ENCODE assay signal across 8 cellular contexts in genomic region chr14:70821916-70822705, GRCh38. TPM values are rescaled to one million over a fixed set of nuclear protein-coding genes. Genes with fewer than 3 reads are reported as not detected.
DNase-seq lines count a peak whose midpoint lies in the region; ATAC-seq, FAIRE-seq and TF ChIP-seq lines count a peak whose summit lies in the region.

No MANE protein-coding gene starts in this region.

- TF ChIP-seq POLR2A in HCT116 (IDR thresholded peaks at IDR 0.05; ENCODE audit: borderline replicate concordance, extremely low read depth, insufficient read depth, insufficient read length), result no peak
- TF ChIP-seq POLR2A in ovary (IDR thresholded peaks at IDR 0.05), result peak; percentile 32

- H3K9ac ChIP-seq in HCT116 (ENCODE audit: low read length), result peak overlapping the region; percentile 65

- no peaks in the 10 kb centered on the region for H3K79me2 ChIP-seq in HCT116 (ENCODE audit: insufficient read depth, low read length)

- H3K9me3 ChIP-seq in HCT116 (ENCODE audit: control insufficient read depth in 1 of 2, insufficient read depth in 1 of 2, low read depth in 1 of 2, low read length in 2 of 2), result no peaks in the 10 kb centered on the region
- no peaks in the 10 kb centered on the region for H3K9me3 ChIP-seq in ovary
- no peaks in the 10 kb centered on the region for H3K9me3 ChIP-seq in upper lobe of right lung

- BruUV-seq in HCT116 (replicated peaks; lab: Mats Ljungman, UMichigan), result no TSS peak

- no peak for TF ChIP-seq EP300 in ovary (IDR thresholded peaks at IDR 0.05)

- peak overlapping the region; percentile 8; the same call in 1 of the 2 replicates for H3K27ac ChIP-seq in HCT116 (ENCODE audit: low read depth, low read length)
- H3K27ac ChIP-seq in ovary, result peak overlapping the region in 1 of 2 donors; percentile 42
- H3K27ac ChIP-seq in upper lobe of right lung, result no peak overlapping the region

- RAD21 ChIA-PET in HCT116 (lab: Charles Lee; ENCODE audit: low non-redundant PET in 1 of 2, low total read pairs in 2 of 2, uncharacterized antibody in 2 of 2, unreplicated experiment in 2 of 2), result interaction anchor here in 1 of 2 experiments (1.0 kb wide), 1 partner anchor 13 kb away, joined by 3 read pairs; the partner anchor contains the start of gene MAP3K9

- H3K4me3 ChIP-seq in AG04449 (ENCODE audit: low read depth, low read length) (peak overlapping the region; percentile 70), HCT116 (replicated peaks in 1 of 2; ENCODE audit: low read depth in 1 of 2, low read length in 2 of 2) (peak overlapping the region; percentile 52 to 73), ovary (peak overlapping the region; percentile 43), upper lobe of right lung (peak overlapping the region; percentile 63)

- no peaks in the 10 kb centered on the region for H3K9me2 ChIP-seq in HCT116 (ENCODE audit: insufficient read depth)

- POLR2A ChIA-PET in AG04449 (lab: Yijun Ruan, JAX) (no interaction called here), HCT116 (lab: Charles Lee) (interaction anchor here (0.7 to 1.8 kb wide), 2 partner anchors 13 to 15 kb away, joined by 5 to 6 read pairs; partner anchors contain the start of gene MAP3K9)

- H3K4me1 Mint-ChIP-seq in activated naive CD4-positive, alpha-beta T cell treated with anti-CD3 and anti-CD28 coated beads for 36 hours (ENCODE audit: low read depth), result peaks cover 20% of the 10 kb centered on the region

- TF ChIP-seq CTCF in AG04449 (IDR thresholded peaks at IDR 0.05; ENCODE audit: insufficient read depth, low read length, missing control alignments) (no peak), HCT116 (IDR thresholded peaks at IDR 0.05 in 2 of 3, conservative IDR thresholded peaks at IDR 0.05 in 1 of 3; ENCODE audit: borderline replicate concordance in 1 of 3, insufficient read depth in 1 of 3, low read depth in 2 of 3, low read length in 2 of 3) (no peak), ovary (IDR thresholded peaks at IDR 0.05) (no peak), upper lobe of right lung (IDR thresholded peaks at IDR 0.05) (no peak)

- WGBS in ovary, 3 donors, result 0 to 2% (median 1%) methylated on average over 40 to 61 of the region's 61 CpGs

- no peak for TF ChIP-seq RAD21 in HCT116 (IDR thresholded peaks at IDR 0.05; ENCODE audit: low read depth)

- ATAC-seq in HCT116 (peak; percentile 63), Right ventricle myocardium inferior (peak; percentile 50), upper lobe of right lung (peak; percentile 62), GM19035 (IDR thresholded peaks at IDR 0.05; ENCODE audit: unreplicated experiment) (no peak)

- no peaks in the 10 kb centered on the region for H3K36me3 Mint-ChIP-seq in activated naive CD4-positive, alpha-beta T cell treated with anti-CD3 and anti-CD28 coated beads for 36 hours (ENCODE audit: low read depth)

- H3K27me3 Mint-ChIP-seq in activated naive CD4-positive, alpha-beta T cell treated with anti-CD3 and anti-CD28 coated beads for 36 hours (ENCODE audit: low read depth), result peaks cover 24% of the 10 kb centered on the region

- peak overlapping the region; percentile 47 for H2AFZ ChIP-seq in HCT116 (ENCODE audit: low read depth, low read length, poor library complexity, severe bottlenecking)

- H3K27ac Mint-ChIP-seq in activated naive CD4-positive, alpha-beta T cell treated with anti-CD3 and anti-CD28 coated beads for 36 hours, result peak overlapping the region; percentile 53

- H3K27me3 ChIP-seq in HCT116 (ENCODE audit: insufficient read depth, low read length), result no peaks in the 10 kb centered on the region
- no peaks in the 10 kb centered on the region for H3K27me3 ChIP-seq in ovary
- H3K27me3 ChIP-seq in upper lobe of right lung, result no peaks in the 10 kb centered on the region

- H4K20me1 ChIP-seq in HCT116 (ENCODE audit: insufficient read depth), result no peaks in the 10 kb centered on the region

- intact Hi-C loops in HCT116 (cut with micrococcal nuclease) (loop anchor here (5.0 to 10.0 kb wide), 3 partner anchors 85 to 933 kb away; partner anchors contain the start of gene PCNX1), Right ventricle myocardium inferior (cut with DNase I) (no loop called here), ovary (cut with DNase I) (loop anchor here in 3 of 4 donors (5.0 to 10.0 kb wide), 2 partner anchors 85 to 153 kb away; partner anchors contain the start of gene PCNX1 (in 1 of the 3)), upper lobe of right lung (cut with DNase I) (no loop called here)
- intact Hi-C loops in activated naive CD4-positive, alpha-beta T cell treated with anti-CD3 and anti-CD28 coated beads for 36 hours (cut with micrococcal nuclease), result loop anchor here (1.0 kb wide), 2 partner anchors 85 to 150 kb away; partner anchors contain the start of gene PCNX1

- H3K4me1 ChIP-seq in HCT116 (ENCODE audit: control insufficient read depth in 1 of 2, insufficient read depth in 2 of 2, low read length in 2 of 2), result peaks cover 9 to 22% of the 10 kb centered on the region in 2 experiments; a peak in 3 of 4 replicates
- H3K4me1 ChIP-seq in ovary (ENCODE audit: insufficient read depth), result peaks cover 2% of the 10 kb centered on the region
- no peaks in the 10 kb centered on the region for H3K4me1 ChIP-seq in upper lobe of right lung

- H3K9me3 Mint-ChIP-seq in activated naive CD4-positive, alpha-beta T cell treated with anti-CD3 and anti-CD28 coated beads for 36 hours, result no peaks in the 10 kb centered on the region

- DNase-seq in AG04449 (ENCODE audit: low read depth, low spot score) (no peak), HCT116 (ENCODE audit: low read depth, low spot score) (no peak), RCC 7860 (ENCODE audit: low spot score) (peak; percentile 5), Right ventricle myocardium inferior (ENCODE audit: missing footprints) (peak; percentile 77), ovary (peak; percentile 59 to 75 (median 69)), upper lobe of right lung (peak; percentile 75)
- DNase-seq in activated naive CD4-positive, alpha-beta T cell treated with anti-CD3 and anti-CD28 coated beads for 36 hours, result peak; percentile 82

- H3K36me3 ChIP-seq in HCT116 (ENCODE audit: control insufficient read depth in 1 of 2, insufficient read depth in 2 of 2, low read length in 2 of 2), result no peaks in the 10 kb centered on the region
- H3K36me3 ChIP-seq in ovary, result no peaks in the 10 kb centered on the region
- no peaks in the 10 kb centered on the region for H3K36me3 ChIP-seq in upper lobe of right lung

- FAIRE-seq in RCC 7860 (lab: Jason Lieb, UNC), result no peak

- CTCF ChIA-PET in AG04449 (lab: Yijun Ruan, JAX), result interaction anchor here (0.7 to 8.6 kb wide), 10 partner anchors 11 to 519 kb away, joined by 3 to 112 read pairs (median 4); partner anchors contain the start of gene PCNX1
- CTCF ChIA-PET in HCT116 (lab: Charles Lee), result no interaction called here
- CTCF ChIA-PET in activated naive CD4-positive, alpha-beta T cell treated with anti-CD3 and anti-CD28 coated beads for 36 hours (lab: Charles Lee), result interaction anchor here (0.7 to 2.4 kb wide), 4 partner anchors 81 to 150 kb away, joined by 3 to 10 read pairs (median 4); partner anchors contain the start of gene PCNX1

- peak overlapping the region; percentile 79 for H3K4me3 Mint-ChIP-seq in activated naive CD4-positive, alpha-beta T cell treated with anti-CD3 and anti-CD28 coated beads for 36 hours

- H3K4me2 ChIP-seq in HCT116 (ENCODE audit: low read length), result peak overlapping the region; percentile 96

TF ChIP-seq in HCT116, 20 proteins besides CTCF, POLR2A, EP300 and RAD21 (continues in another document):
- 0 out of 2 replicates have a peak, but pooled peaks have one; percentile 31 for TF ChIP-seq SIN3A (IDR thresholded peaks at IDR 0.05; ENCODE audit: low read depth)
- TF ChIP-seq TCF7L2 (IDR thresholded peaks at IDR 0.05; ENCODE audit: borderline replicate concordance, extremely low read depth, insufficient read depth, insufficient read length), result no peak
- no peak for TF ChIP-seq POLR2AphosphoS5 (IDR thresholded peaks at IDR 0.05; ENCODE audit: low read depth, low read length)
- no peak for TF ChIP-seq EZH2 (IDR thresholded peaks at IDR 0.05)
- TF ChIP-seq CEBPB (IDR thresholded peaks at IDR 0.05; ENCODE audit: low read depth), result no peak
- TF ChIP-seq SP1 (IDR thresholded peaks at IDR 0.05; ENCODE audit: low read depth), result no peak
- TF ChIP-seq ATF3 (IDR thresholded peaks at IDR 0.05), result no peak
- no peak for TF ChIP-seq ZFX (IDR thresholded peaks at IDR 0.05)
- TF ChIP-seq ZBTB33 (IDR thresholded peaks at IDR 0.05; ENCODE audit: extremely low read depth, insufficient replicate concordance, low read length), result no peak
- TF ChIP-seq EGR1 (IDR thresholded peaks at IDR 0.05; ENCODE audit: low read depth), result peak; percentile 79
- TF ChIP-seq CBX3 (IDR thresholded peaks at IDR 0.05; ENCODE audit: low read depth), result no peak
- no peak for TF ChIP-seq EZH2phosphoT487 (IDR thresholded peaks at IDR 0.05; ENCODE audit: borderline replicate concordance)
- TF ChIP-seq MAX (IDR thresholded peaks at IDR 0.05), result peak; percentile 81
- no peak for TF ChIP-seq FOSL1 (IDR thresholded peaks at IDR 0.05; ENCODE audit: low read depth)

RNA-seq across cellular contexts. Expression of gene MAP3K9, which starts 12.8 kb away (rescaled TPM):
- 11.7 TPM for total RNA-seq in HCT116 (2021; ENCODE audit: unreplicated experiment)
- 5.9 and 6.0 TPM in 2 replicates for polyA plus RNA-seq in HCT116 (2012)
- 1 to 10 TPM; 5.6 to 6.9 TPM for total RNA-seq in activated naive CD4-positive, alpha-beta T cell treated with anti-CD3 and anti-CD28 coated beads for 36 hours
- total RNA-seq in Right ventricle myocardium inferior, result 1.7 TPM
- total RNA-seq in ovary, result 1 to 10 TPM in 6 of 7 donors, under 1 TPM in 1; 0.95 to 3.7 (median 2.0) TPM
- polyA plus RNA-seq in ovary, result 1 to 10 TPM in 1 of 2 donors, under 1 TPM in 1; 0.80 to 1.6 TPM
- 12.0 TPM for total RNA-seq in upper lobe of right lung

Comparison
In these comparisons a context has a peak if more than half of its experiments do, and no peak if none do; other contexts are left out.
1. DNase-seq: peak in RCC 7860 (single experiment), activated naive CD4-positive, alpha-beta T cell treated with anti-CD3 and anti-CD28 coated beads for 36 hours (single experiment), Right ventricle myocardium inferior (single experiment), ovary (5 of 5) and upper lobe of right lung (single experiment); none in AG04449 (single experiment) and HCT116 (single experiment).
2. intact Hi-C loops: an anchor here in HCT116 (5.0 to 10.0 kb wide), activated naive CD4-positive, alpha-beta T cell treated with anti-CD3 and anti-CD28 coated beads for 36 hours (1.0 kb wide) and ovary (5.0 to 10.0 kb wide); none called in Right ventricle myocardium inferior and upper lobe of right lung.
3. Peak in every context shown above with its lines, with median percentiles within 50 percentile points of each other: H3K4me3 ChIP-seq.